20 cellular contexts compared by ENCODE assay signal in genomic region chr22:15713600-15713999, GRCh38. TPM values are rescaled to one million over a fixed set of nuclear protein-coding genes. Genes with fewer than 3 reads are reported as not detected.
"Had no signal": no experiment of that assay in that cellular context is flagged by ENCODE, and none has a peak within 500 bp of the region (broad histone marks: within the 10 kb centered on the region; RNA-seq: fewer than 3 reads in every experiment).

No MANE protein-coding gene starts in this region.

RNA-seq across cellular contexts. Expression of gene POTEH, which starts 23.8 kb away (rescaled TPM):
- total RNA-seq: activated CD4-positive, alpha-beta memory T cell treated with anti-CD3 and anti-CD28 coated beads for 36 hours; activated CD4-positive, alpha-beta T cell treated with anti-CD3 and anti-CD28 coated beads for 36 hours; activated CD4-positive, alpha-beta T cell treated with anti-CD3 and anti-CD28 coated beads, Interleukin-2, amount 10 ng/mL, durations not matched to agents 24 days and 14 days; activated CD8-positive, alpha-beta memory T cell treated with anti-CD3 and anti-CD28 coated beads for 36 hours; activated CD8-positive, alpha-beta memory T cell treated with anti-CD3 and anti-CD28 coated beads, Interleukin-2, amount 10 ng/mL, durations not matched to agents 7 days and 5 days; activated CD8-positive, alpha-beta T cell treated with anti-CD3 and anti-CD28 coated beads, Interleukin-2, amount 10 ng/mL, durations not matched to agents 7 days and 5 days; activated naive CD4-positive, alpha-beta T cell treated with anti-CD3 and anti-CD28 coated beads for 36 hours; activated naive CD8-positive, alpha-beta T cell treated with anti-CD3 and anti-CD28 coated beads for 36 hours; activated T-helper 1 cell treated with anti-CD3 and anti-CD28 coated beads, Interleukin-12 subunit alpha, Interleukin-12 subunit beta, Interleukin-2, Interleukin-4 antibody, amounts not matched to agents 30 ng/mL and 10 ng/mL and 1 ng/mL, durations not matched to agents 14 hours and 24 hours and 36 hours; activated T-helper 2 cell treated with anti-CD3 and anti-CD28 coated beads, Interferon-gamma antibody, Interleukin-2, Interleukin-4, amounts not matched to agents 10 μg/mL and 5 μg/mL and 100 μg/mL, durations not matched to agents 14 hours and 24 hours and 36 hours; adrenal gland; aorta; body of pancreas; epithelial cell of proximal tubule; esophagus mucosa; fibroblast of lung; fibroblast of villous mesenchyme; gastroesophageal sphincter; glomerular endothelial cell; T-helper 1 cell treated with Interleukin-12 subunit alpha and Interleukin-12 subunit beta and Interleukin-4 antibody, amounts not matched to agents 30 ng/mL and 1 ng/mL, for 36 hours had no signal
- polyA plus RNA-seq: adrenal gland, aorta, fibroblast of lung had no signal
